In the genomic region with DNA sequence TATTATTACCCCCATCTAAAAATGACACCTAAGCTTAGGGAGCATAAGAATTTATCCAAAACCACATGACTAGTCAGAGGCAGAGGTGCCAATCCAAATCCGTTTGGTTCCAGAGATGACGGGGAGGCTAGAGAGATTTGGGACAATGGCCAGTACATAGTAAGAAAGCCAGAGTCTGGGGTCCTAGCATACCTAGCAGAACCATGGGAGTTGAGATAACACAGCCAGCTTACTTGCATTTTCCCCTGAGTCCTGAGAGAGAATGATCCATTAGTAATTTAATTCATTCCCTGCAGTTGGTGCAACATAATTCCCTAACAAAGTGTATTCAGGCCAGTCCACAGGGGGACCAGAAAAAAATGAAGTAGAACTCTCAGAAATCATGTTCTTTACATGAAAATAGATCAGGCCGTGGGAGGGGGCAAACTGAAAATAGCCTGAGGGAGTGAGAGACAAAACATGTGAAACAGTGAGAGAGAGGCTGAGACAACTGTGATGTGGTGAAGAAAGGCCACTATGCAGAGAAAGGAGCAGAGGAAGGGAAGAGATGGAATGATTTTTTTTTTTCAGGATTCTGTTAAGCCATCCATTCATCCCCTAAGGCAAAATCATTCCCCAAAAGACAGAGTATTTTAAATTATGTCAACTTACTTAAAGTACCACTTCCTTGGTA, we compare ENCODE assay signal across 14 cellular contexts.
DNase-seq lines count a peak whose midpoint lies in the region; ATAC-seq and TF ChIP-seq lines count a peak whose summit lies in the region.
"Had no signal": no experiment of that assay in that cellular context is flagged by ENCODE, and none has a peak within 500 bp of the region (broad histone marks: within the 10 kb centered on the region; RNA-seq: fewer than 3 reads in every experiment).

No MANE protein-coding gene starts in this region.

- H3K4me1 Mint-ChIP-seq in activated naive CD8-positive, alpha-beta T cell treated with anti-CD3 and anti-CD28 coated beads, Interleukin-2, amount 50 U/mL, for 24 hours = no peaks in the 10 kb centered on the region
- no peaks in the 10 kb centered on the region for H3K4me1 Mint-ChIP-seq in activated naive CD8-positive, alpha-beta T cell treated with anti-CD3 and anti-CD28 coated beads for 36 hours
- peaks cover 13% of the 10 kb centered on the region for H3K4me1 Mint-ChIP-seq in WTC11
- H3K4me1 Mint-ChIP-seq in neural crest cell = peaks cover 27% of the 10 kb centered on the region

- no peak for ATAC-seq in activated naive CD8-positive, alpha-beta T cell treated with anti-CD3 and anti-CD28 coated beads, Interleukin-2, amount 50 U/mL, for 24 hours
- peak; percentile 78 for ATAC-seq in WTC11
- ATAC-seq: K562 had no signal

- H3K4me3 ChIP-seq in lower leg skin (ENCODE audit: low read depth, poor library complexity, severe bottlenecking) = no peak overlapping the region
- H3K4me3 ChIP-seq: BLaER1, HAP-1, K562 had no signal

- H3K27me3 Mint-ChIP-seq in activated naive CD8-positive, alpha-beta T cell treated with anti-CD3 and anti-CD28 coated beads, Interleukin-2, amount 50 U/mL, for 24 hours = no peaks in the 10 kb centered on the region
- H3K27me3 Mint-ChIP-seq in activated naive CD8-positive, alpha-beta T cell treated with anti-CD3 and anti-CD28 coated beads for 36 hours = peaks cover 4% of the 10 kb centered on the region
- H3K27me3 Mint-ChIP-seq in WTC11 (ENCODE audit: low read depth) (peaks cover 14% of the 10 kb centered on the region), neural crest cell (ENCODE audit: low read depth) (no peaks in the 10 kb centered on the region)

- WGBS in lower leg skin, 2 donors = 42 to 45% methylated on average over 3 of the region's 3 CpGs

- peak overlapping the region; percentile 1 for H3K4me3 Mint-ChIP-seq in activated naive CD8-positive, alpha-beta T cell treated with anti-CD3 and anti-CD28 coated beads, Interleukin-2, amount 50 U/mL, for 24 hours
- no peak overlapping the region for H3K4me3 Mint-ChIP-seq in activated naive CD8-positive, alpha-beta T cell treated with anti-CD3 and anti-CD28 coated beads for 36 hours
- H3K4me3 Mint-ChIP-seq in WTC11 = no peak overlapping the region
- peak overlapping the region; percentile 10 for H3K4me3 Mint-ChIP-seq in neural crest cell

- CTCF ChIA-PET in WTC11 (lab: Charles Lee) = interaction anchor here (0.8 kb wide), 1 partner anchor 58 kb away, joined by 3 read pairs; no protein-coding TSS in a partner anchor

- TF ChIP-seq POLR2A in lower leg skin (IDR thresholded peaks at IDR 0.05) = no peak

- DNase-seq in activated naive CD8-positive, alpha-beta T cell treated with anti-CD3 and anti-CD28 coated beads, Interleukin-2, amount 50 U/mL, for 24 hours = no peak
- DNase-seq in activated naive CD8-positive, alpha-beta T cell treated with anti-CD3 and anti-CD28 coated beads for 36 hours = no peak
- DNase-seq in WTC11 (ENCODE audit: low spot score) (no peak), neural crest cell (ENCODE audit: low read depth, low spot score) (no peak), NCI-H2196 (lab: John Stamatoyannopoulos, UW; ENCODE audit: unreplicated experiment) (no peak), lower leg skin (ENCODE audit: low spot score in 2 of 2) (no peak), midbrain (lab: John Stamatoyannopoulos, UW) (no peak)
- DNase-seq: 8988T, AML-193, DMS53, GOT3 had no signal

- H3K27ac Mint-ChIP-seq in activated naive CD8-positive, alpha-beta T cell treated with anti-CD3 and anti-CD28 coated beads, Interleukin-2, amount 50 U/mL, for 24 hours = no peak overlapping the region
- H3K27ac Mint-ChIP-seq in activated naive CD8-positive, alpha-beta T cell treated with anti-CD3 and anti-CD28 coated beads for 36 hours = no peak overlapping the region
- H3K27ac Mint-ChIP-seq in WTC11 (peak overlapping the region; percentile 25; the same call in 1 of the 2 replicates), neural crest cell (ENCODE audit: unreplicated experiment) (peak overlapping the region; percentile 52)

- POLR2A ChIA-PET in WTC11 (lab: Charles Lee) = no interaction called here

- intact Hi-C loops in lower leg skin (cut with DNase I; ENCODE audit: low total_unique reads) = no loop called here

- H3K9me3 Mint-ChIP-seq in activated naive CD8-positive, alpha-beta T cell treated with anti-CD3 and anti-CD28 coated beads, Interleukin-2, amount 50 U/mL, for 24 hours = peaks cover 7% of the 10 kb centered on the region
- no peaks in the 10 kb centered on the region for H3K9me3 Mint-ChIP-seq in activated naive CD8-positive, alpha-beta T cell treated with anti-CD3 and anti-CD28 coated beads for 36 hours
- peaks cover 10% of the 10 kb centered on the region for H3K9me3 Mint-ChIP-seq in WTC11
- H3K9me3 Mint-ChIP-seq in neural crest cell = peaks cover 6% of the 10 kb centered on the region

- H3K36me3 Mint-ChIP-seq in activated naive CD8-positive, alpha-beta T cell treated with anti-CD3 and anti-CD28 coated beads, Interleukin-2, amount 50 U/mL, for 24 hours (ENCODE audit: low read depth) = no peaks in the 10 kb centered on the region
- H3K36me3 Mint-ChIP-seq in activated naive CD8-positive, alpha-beta T cell treated with anti-CD3 and anti-CD28 coated beads for 36 hours = no peaks in the 10 kb centered on the region
- H3K36me3 Mint-ChIP-seq in WTC11 (no peaks in the 10 kb centered on the region), neural crest cell (ENCODE audit: low read depth) (no peaks in the 10 kb centered on the region)

- TF ChIP-seq CTCF in WTC11 (IDR thresholded peaks at IDR 0.05) (no peak), neural crest cell (conservative IDR thresholded peaks at IDR 0.05) (no peak), lower leg skin (IDR thresholded peaks at IDR 0.05) (no peak)

TF ChIP-seq in WTC11, 78 proteins besides CTCF, POLR2A, EP300 and RAD21:
- TF ChIP-seq, protein P1, sequence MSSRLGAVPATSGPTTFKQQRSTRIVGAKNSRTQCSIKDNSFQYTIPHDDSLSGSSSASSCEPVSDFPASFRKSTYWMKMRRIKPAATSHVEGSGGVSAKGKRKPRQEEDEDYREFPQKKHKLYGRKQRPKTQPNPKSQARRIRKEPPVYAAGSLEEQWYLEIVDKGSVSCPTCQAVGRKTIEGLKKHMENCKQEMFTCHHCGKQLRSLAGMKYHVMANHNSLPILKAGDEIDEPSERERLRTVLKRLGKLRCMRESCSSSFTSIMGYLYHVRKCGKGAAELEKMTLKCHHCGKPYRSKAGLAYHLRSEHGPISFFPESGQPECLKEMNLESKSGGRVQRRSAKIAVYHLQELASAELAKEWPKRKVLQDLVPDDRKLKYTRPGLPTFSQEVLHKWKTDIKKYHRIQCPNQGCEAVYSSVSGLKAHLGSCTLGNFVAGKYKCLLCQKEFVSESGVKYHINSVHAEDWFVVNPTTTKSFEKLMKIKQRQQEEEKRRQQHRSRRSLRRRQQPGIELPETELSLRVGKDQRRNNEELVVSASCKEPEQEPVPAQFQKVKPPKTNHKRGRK (CRISPR knock-in tag; IDR thresholded peaks at IDR 0.05; ENCODE audit: borderline replicate concordance) = no peak
- TF ChIP-seq CDX4 (CRISPR knock-in tag; IDR thresholded peaks at IDR 0.05; ENCODE audit: borderline replicate concordance) (no peak), ZNF232 (CRISPR knock-in tag; IDR thresholded peaks at IDR 0.05) (no peak), TP53 (CRISPR knock-in tag; IDR thresholded peaks at IDR 0.05) (no peak), ZNF396 (CRISPR knock-in tag; IDR thresholded peaks at IDR 0.05; ENCODE audit: borderline replicate concordance) (no peak), NR1H2 (CRISPR knock-in tag; IDR thresholded peaks at IDR 0.05) (no peak)
- TF ChIP-seq, protein P2, sequence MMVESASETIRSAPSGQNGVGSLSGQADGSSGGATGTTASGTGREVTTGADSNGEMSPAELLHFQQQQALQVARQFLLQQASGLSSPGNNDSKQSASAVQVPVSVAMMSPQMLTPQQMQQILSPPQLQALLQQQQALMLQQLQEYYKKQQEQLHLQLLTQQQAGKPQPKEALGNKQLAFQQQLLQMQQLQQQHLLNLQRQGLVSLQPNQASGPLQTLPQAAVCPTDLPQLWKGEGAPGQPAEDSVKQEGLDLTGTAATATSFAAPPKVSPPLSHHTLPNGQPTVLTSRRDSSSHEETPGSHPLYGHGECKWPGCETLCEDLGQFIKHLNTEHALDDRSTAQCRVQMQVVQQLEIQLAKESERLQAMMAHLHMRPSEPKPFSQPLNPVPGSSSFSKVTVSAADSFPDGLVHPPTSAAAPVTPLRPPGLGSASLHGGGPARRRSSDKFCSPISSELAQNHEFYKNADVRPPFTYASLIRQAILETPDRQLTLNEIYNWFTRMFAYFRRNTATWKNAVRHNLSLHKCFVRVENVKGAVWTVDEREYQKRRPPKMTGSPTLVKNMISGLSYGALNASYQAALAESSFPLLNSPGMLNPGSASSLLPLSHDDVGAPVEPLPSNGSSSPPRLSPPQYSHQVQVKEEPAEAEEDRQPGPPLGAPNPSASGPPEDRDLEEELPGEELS (CRISPR knock-in tag; IDR thresholded peaks at IDR 0.05) = no peak

Comparison
In these comparisons a context has a peak if more than half of its experiments do, and no peak if none do; other contexts are left out.
1. H3K4me3 Mint-ChIP-seq: peak in activated naive CD8-positive, alpha-beta T cell treated with anti-CD3 and anti-CD28 coated beads, Interleukin-2, amount 50 U/mL, for 24 hours (single experiment) and neural crest cell (single experiment); none in activated naive CD8-positive, alpha-beta T cell treated with anti-CD3 and anti-CD28 coated beads for 36 hours (single experiment) and WTC11 (single experiment).
2. H3K27ac Mint-ChIP-seq: peak in WTC11 (single experiment) and neural crest cell (single experiment); none in activated naive CD8-positive, alpha-beta T cell treated with anti-CD3 and anti-CD28 coated beads, Interleukin-2, amount 50 U/mL, for 24 hours (single experiment) and activated naive CD8-positive, alpha-beta T cell treated with anti-CD3 and anti-CD28 coated beads for 36 hours (single experiment).